8 cellular contexts compared by ENCODE assay signal in genomic region chr17:64496348-64496785, GRCh38. TPM values are rescaled to one million over a fixed set of nuclear protein-coding genes. Genes with fewer than 3 reads are reported as not detected.
DNase-seq lines count a peak whose midpoint lies in the region; ATAC-seq and TF ChIP-seq lines count a peak whose summit lies in the region.

No MANE protein-coding gene starts in this region.

- peaks cover 11% of the 10 kb centered on the region for H3K79me1 ChIP-seq in mesenchymal stem cell (replicated peaks; ENCODE audit: low read length, poor library complexity, severe bottlenecking)

- peak overlapping the region in 1 of 2 experiments; percentile 89 for H3K23ac ChIP-seq in mesenchymal stem cell (ENCODE audit: low read length in 2 of 2)

- H3K4me1 Mint-ChIP-seq in brain: peaks cover 80% of the 10 kb centered on the region

- no peak overlapping the region for H2AK5ac ChIP-seq in mesenchymal stem cell (ENCODE audit: low read length, severe bottlenecking)

- peak overlapping the region; percentile 89 for H4K91ac ChIP-seq in mesenchymal stem cell (ENCODE audit: low read length)

- H3K9ac ChIP-seq in BLaER1 (peak overlapping the region; percentile 85), mesenchymal stem cell (ENCODE audit: low read length) (peak overlapping the region; percentile 100)

- H4K20me1 ChIP-seq in BLaER1: peaks cover 87% of the 10 kb centered on the region

- 5% methylated on average over 20 of the region's 20 CpGs for WGBS in mesenchymal stem cell

- H4K8ac ChIP-seq in mesenchymal stem cell (ENCODE audit: low read length): peak overlapping the region; percentile 84

- peaks cover 55% of the 10 kb centered on the region for H3K36me3 Mint-ChIP-seq in brain

- H3K14ac ChIP-seq in mesenchymal stem cell (ENCODE audit: low read length in 2 of 2): peak overlapping the region in 1 of 2 experiments; percentile 77

- H3K4ac ChIP-seq in mesenchymal stem cell (ENCODE audit: low read depth in 1 of 2, low read length in 2 of 2): peak overlapping the region; percentile 28 to 94

- H3K4me3 ChIP-seq in BLaER1: peak overlapping the region; percentile 74
- H3K4me3 ChIP-seq in mesenchymal stem cell (ENCODE audit: insufficient read depth in 1 of 2, low read depth in 1 of 2, low read length in 2 of 2): peak overlapping the region; percentile 77 to 87

- peak overlapping the region; percentile 99 to 100 (median 99) for H3K4me3 Mint-ChIP-seq in brain

- peak overlapping the region; percentile 57 for H2BK120ac ChIP-seq in mesenchymal stem cell (ENCODE audit: low read depth, low read length)

- H3K9me3 ChIP-seq in BLaER1 (no peaks in the 10 kb centered on the region), mesenchymal stem cell (ENCODE audit: control insufficient read depth, low read length) (no peaks in the 10 kb centered on the region)

- no peak overlapping the region for H2BK5ac ChIP-seq in mesenchymal stem cell (ENCODE audit: low read depth, low read length, poor library complexity, severe bottlenecking)

- DNase-seq in mesenchymal stem cell: no peak
- no peak for DNase-seq in NCI-H526 treated with DMSO at 0.1 percent for 48 hours (lab: John Stamatoyannopoulos, UW)
- DNase-seq in foreskin keratinocyte: no peak
- DNase-seq in OCI-M2 (lab: John Stamatoyannopoulos, UW; ENCODE audit: unreplicated experiment): no peak
- no peak for DNase-seq in MV-4-11 (lab: John Stamatoyannopoulos, UW)

- peaks cover 54% of the 10 kb centered on the region for H3K36me3 ChIP-seq in BLaER1
- H3K36me3 ChIP-seq in mesenchymal stem cell (ENCODE audit: control insufficient read depth in 1 of 2, insufficient read depth in 2 of 2, low read depth in 1 of 2, low read length in 2 of 2): peaks cover 12 to 53% of the 10 kb centered on the region in 2 experiments

- H2AFZ ChIP-seq in mesenchymal stem cell (ENCODE audit: low read depth, low read length): peak overlapping the region; percentile 99

- H3K4me2 ChIP-seq in BLaER1: peak overlapping the region; percentile 87
- H3K4me2 ChIP-seq in mesenchymal stem cell (ENCODE audit: low read length, poor library complexity, severe bottlenecking): peak overlapping the region; percentile 99

- no peak for TF ChIP-seq CTCF in brain (conservative IDR thresholded peaks at IDR 0.05)
- TF ChIP-seq CTCF in foreskin keratinocyte (conservative IDR thresholded peaks at IDR 0.05): no peak

- H3K27me3 ChIP-seq in BLaER1: no peaks in the 10 kb centered on the region
- no peaks in the 10 kb centered on the region for H3K27me3 ChIP-seq in mesenchymal stem cell (ENCODE audit: control insufficient read depth in 1 of 2, insufficient read depth in 1 of 2, low read length in 2 of 2)
- no peaks in the 10 kb centered on the region for H3K27me3 ChIP-seq in foreskin keratinocyte

- peak overlapping the region; percentile 77 to 97 for H3K18ac ChIP-seq in mesenchymal stem cell (ENCODE audit: low read depth in 1 of 2, low read length in 2 of 2)

- H3K9me3 Mint-ChIP-seq in brain: no peaks in the 10 kb centered on the region

- peak overlapping the region in 1 of 2 experiments; percentile 32 for H2BK12ac ChIP-seq in mesenchymal stem cell (ENCODE audit: low read length in 2 of 2)

- H2BK15ac ChIP-seq in mesenchymal stem cell (ENCODE audit: low read depth, poor library complexity, severe bottlenecking): peak overlapping the region; percentile 23

- H3K27me3 Mint-ChIP-seq in brain: peaks cover 9% of the 10 kb centered on the region

- H3K27ac Mint-ChIP-seq in brain: peak overlapping the region; percentile 95 to 99 (median 98)

- peak; percentile 5 for ATAC-seq in HG03064 (IDR thresholded peaks at IDR 0.05; ENCODE audit: low read depth, unreplicated experiment)
- no peak for ATAC-seq in foreskin keratinocyte

- H3K27ac ChIP-seq in BLaER1 (peak overlapping the region; percentile 86), mesenchymal stem cell (ENCODE audit: low read length, poor library complexity, severe bottlenecking) (peak overlapping the region; percentile 95), foreskin keratinocyte (no peak overlapping the region)

- H3K4me1 ChIP-seq in BLaER1 (peaks cover 74% of the 10 kb centered on the region), mesenchymal stem cell (ENCODE audit: control insufficient read depth, insufficient read depth, low read depth, low read length) (peaks cover 8% of the 10 kb centered on the region), foreskin keratinocyte (peaks cover 8% of the 10 kb centered on the region)

RNA-seq across cellular contexts. Expression of gene POLG2, which starts 0.5 kb away (rescaled TPM):
- polyA plus RNA-seq in brain (ENCODE audit: insufficient read depth, low read depth, low replicate concordance) (4.6 TPM), foreskin keratinocyte (6.4 and 7.8 TPM in 2 replicates)
- polyA plus RNA-seq in mesenchymal stem cell (2013, experiment 1 of 2): 6.1 TPM
- polyA plus RNA-seq in mesenchymal stem cell (2013, experiment 2 of 2): 5.5 TPM
- 9.3 and 11.0 TPM in 2 replicates for total RNA-seq in foreskin keratinocyte

RNA-seq across cellular contexts. Expression of gene DDX5, which starts 9.7 kb away (rescaled TPM):
- polyA plus RNA-seq in brain (ENCODE audit: insufficient read depth, low read depth, low replicate concordance) (371 TPM), foreskin keratinocyte (236 and 262 TPM in 2 replicates)
- 649 TPM for polyA plus RNA-seq in mesenchymal stem cell (2013, experiment 1 of 2)
- polyA plus RNA-seq in mesenchymal stem cell (2013, experiment 2 of 2): 611 TPM
- 386 and 387 TPM in 2 replicates for total RNA-seq in foreskin keratinocyte

RNA-seq across cellular contexts. Expression of gene CEP95, which starts 10.4 kb away (rescaled TPM):
- polyA plus RNA-seq in brain (ENCODE audit: insufficient read depth, low read depth, low replicate concordance) (12.4 TPM), foreskin keratinocyte (13.0 and 14.0 TPM in 2 replicates)
- 26.6 TPM for polyA plus RNA-seq in mesenchymal stem cell (2013, experiment 1 of 2)
- 22.1 TPM for polyA plus RNA-seq in mesenchymal stem cell (2013, experiment 2 of 2)
- total RNA-seq in foreskin keratinocyte: 23.6 and 24.6 TPM in 2 replicates

RNA-seq across cellular contexts. Expression of gene MILR1, which starts 47.5 kb away (rescaled TPM):
- polyA plus RNA-seq in brain (ENCODE audit: insufficient read depth, low read depth, low replicate concordance) (0.90 TPM), foreskin keratinocyte (not detected in 2 replicates)
- polyA plus RNA-seq in mesenchymal stem cell (2013, experiment 1 of 2): 6.6 TPM
- 7.6 TPM for polyA plus RNA-seq in mesenchymal stem cell (2013, experiment 2 of 2)
- not detected in 2 replicates for total RNA-seq in foreskin keratinocyte
